ENCODE assay signal across 23 cellular contexts in the genomic region with DNA sequence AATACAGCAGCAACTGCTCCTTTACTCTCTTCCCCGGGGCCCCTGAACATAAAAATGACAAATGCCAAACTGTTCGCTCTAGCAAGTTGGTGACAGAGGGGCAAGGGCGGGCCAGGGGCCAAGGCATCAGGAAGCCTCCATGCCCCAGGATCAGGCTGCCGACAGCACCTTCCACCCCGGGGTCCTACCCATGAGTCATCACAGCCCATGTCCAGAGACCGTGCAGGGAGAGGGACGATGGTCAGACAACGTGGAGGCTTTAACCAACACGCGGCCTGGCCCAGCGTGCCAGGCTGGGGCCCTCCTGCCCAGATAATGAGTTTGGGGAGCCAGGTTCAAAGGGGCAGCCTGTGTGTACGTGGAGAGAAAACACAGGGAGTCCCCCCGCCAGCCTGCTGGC.
"Had no signal": no experiment of that assay in that cellular context is flagged by ENCODE, and none has a peak within 500 bp of the region (broad histone marks: within the 10 kb centered on the region; RNA-seq: fewer than 3 reads in every experiment).

No MANE protein-coding gene starts in this region.

- H3K4me1 Mint-ChIP-seq: naive thymus-derived CD8-positive, alpha-beta T cell; stimulated activated naive B cell treated with anti-CD40 and anti-IgM and Interleukin-4, amounts not matched to agents 10 μg/mL and 1 μg/mL and 100 μg/mL, for 72 hours had no signal

- ATAC-seq: effector memory CD8-positive, alpha-beta T cell; left lung; lower lobe of right lung; naive thymus-derived CD8-positive, alpha-beta T cell; stimulated activated naive B cell treated with anti-CD40 and anti-IgM and Interleukin-4, amounts not matched to agents 10 μg/mL and 1 μg/mL and 100 μg/mL, for 72 hours; upper lobe of right lung had no signal

- H3K27ac ChIP-seq: coronary artery, esophagus squamous epithelium, left lung, lower lobe of right lung, parathyroid adenoma, skin epidermis, spleen, thoracic aorta, tibial nerve, upper lobe of right lung, uterus had no signal

- H2AFZ ChIP-seq: parathyroid adenoma had no signal

- H3K4me3 ChIP-seq: coronary artery, esophagus squamous epithelium, left lung, lower lobe of right lung, skin epidermis, spleen, thoracic aorta, tibial nerve, upper lobe of right lung, uterus had no signal

- H3K4me3 Mint-ChIP-seq: effector memory CD8-positive, alpha-beta T cell; naive thymus-derived CD8-positive, alpha-beta T cell; stimulated activated naive B cell treated with anti-CD40 and anti-IgM and Interleukin-4, amounts not matched to agents 10 μg/mL and 1 μg/mL and 100 μg/mL, for 72 hours; stimulated activated naive CD8-positive, alpha-beta T cell treated with anti-CD3 and anti-CD28 coated beads, Interleukin-15, Interleukin-2, amounts not matched to agents 100 ng/mL and 50 ng/mL, for 24 hours had no signal

- H3K36me3 Mint-ChIP-seq: naive thymus-derived CD8-positive, alpha-beta T cell; stimulated activated naive B cell treated with anti-CD40 and anti-IgM and Interleukin-4, amounts not matched to agents 10 μg/mL and 1 μg/mL and 100 μg/mL, for 72 hours had no signal

- H3K9ac ChIP-seq: parathyroid adenoma had no signal

- DNase-seq: dermis blood vessel endothelial cell; effector memory CD8-positive, alpha-beta T cell; erythroblast; esophagus squamous epithelium; foreskin melanocyte; left lung; lower lobe of right lung; naive thymus-derived CD8-positive, alpha-beta T cell; right cardiac atrium; spleen; stimulated activated CD4-positive, alpha-beta T cell treated with anti-CD3 and anti-CD28 coated beads, Interleukin-2, amount 100 ng/mL, for 48 hours; stimulated activated naive B cell treated with anti-CD40 and anti-IgM and Interleukin-4, amounts not matched to agents 10 μg/mL and 1 μg/mL and 100 μg/mL, for 72 hours; upper lobe of right lung; uterus had no signal

- H3K36me3 ChIP-seq: left lung, spleen, thoracic aorta, tibial nerve, upper lobe of right lung, uterus had no signal

- H3K4me1 ChIP-seq: parathyroid adenoma, spleen had no signal

- H3K27me3 Mint-ChIP-seq: stimulated activated naive CD8-positive, alpha-beta T cell treated with anti-CD3 and anti-CD28 coated beads, Interleukin-15, Interleukin-2, amounts not matched to agents 100 ng/mL and 50 ng/mL, for 24 hours had no signal

- H3K9me3 ChIP-seq: esophagus squamous epithelium, left lung, lower lobe of right lung, spleen, thoracic aorta, tibial nerve, upper lobe of right lung, uterus had no signal

- H3K27ac Mint-ChIP-seq: effector memory CD8-positive, alpha-beta T cell; naive thymus-derived CD8-positive, alpha-beta T cell; progenitor cell of endocrine pancreas; stimulated activated naive B cell treated with anti-CD40 and anti-IgM and Interleukin-4, amounts not matched to agents 10 μg/mL and 1 μg/mL and 100 μg/mL, for 72 hours; stimulated activated naive CD8-positive, alpha-beta T cell treated with anti-CD3 and anti-CD28 coated beads, Interleukin-15, Interleukin-2, amounts not matched to agents 100 ng/mL and 50 ng/mL, for 24 hours had no signal

- H3K9me3 Mint-ChIP-seq: effector memory CD8-positive, alpha-beta T cell; naive thymus-derived CD8-positive, alpha-beta T cell; stimulated activated naive B cell treated with anti-CD40 and anti-IgM and Interleukin-4, amounts not matched to agents 10 μg/mL and 1 μg/mL and 100 μg/mL, for 72 hours; stimulated activated naive CD8-positive, alpha-beta T cell treated with anti-CD3 and anti-CD28 coated beads, Interleukin-15, Interleukin-2, amounts not matched to agents 100 ng/mL and 50 ng/mL, for 24 hours had no signal

- H3K79me2 ChIP-seq: parathyroid adenoma had no signal

- H3K27me3 ChIP-seq: upper lobe of right lung, uterus had no signal

- FAIRE-seq: endometrium, keratinocyte had no signal
